Comparison of ENCODE assay signal across 8 cellular contexts in the genomic region with DNA sequence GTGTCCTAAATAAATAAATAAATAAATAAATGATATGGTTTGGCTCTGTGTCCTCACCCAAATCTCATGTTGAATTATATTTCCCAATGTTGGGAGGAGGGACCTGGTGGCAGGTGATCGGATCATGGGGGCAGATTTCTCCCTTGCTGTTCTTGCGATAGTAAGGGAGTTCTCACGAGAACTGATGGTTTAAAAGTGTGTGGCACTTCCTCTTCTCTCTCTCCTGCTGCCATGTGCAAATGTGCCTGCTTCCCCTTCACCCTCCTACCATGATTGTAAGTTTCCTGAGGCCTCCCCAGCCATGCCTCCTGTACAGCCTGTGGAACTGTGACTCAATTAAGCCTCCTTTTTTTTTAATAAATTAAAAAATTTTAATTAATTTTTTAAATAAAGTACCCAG.
"Had no signal": no experiment of that assay in that cellular context is flagged by ENCODE, and none has a peak within 500 bp of the region (broad histone marks: within the 10 kb centered on the region; RNA-seq: fewer than 3 reads in every experiment).

No MANE protein-coding gene starts in this region.

- H3K9me3 ChIP-seq: HAP-1 had no signal

- DNase-seq: GM23248, GOT3, H7, HFFc6, IMR-90, KG1 had no signal

- H3K4me1 ChIP-seq: HAP-1 had no signal

- H2AFZ ChIP-seq: GM23248 had no signal

- ATAC-seq: HCT116 had no signal

- H3K4me3 ChIP-seq: GM23248, HAP-1 had no signal

- H3K27ac ChIP-seq: GM23248 had no signal

- H3K36me3 ChIP-seq: HAP-1 had no signal
